In the genomic region with DNA sequence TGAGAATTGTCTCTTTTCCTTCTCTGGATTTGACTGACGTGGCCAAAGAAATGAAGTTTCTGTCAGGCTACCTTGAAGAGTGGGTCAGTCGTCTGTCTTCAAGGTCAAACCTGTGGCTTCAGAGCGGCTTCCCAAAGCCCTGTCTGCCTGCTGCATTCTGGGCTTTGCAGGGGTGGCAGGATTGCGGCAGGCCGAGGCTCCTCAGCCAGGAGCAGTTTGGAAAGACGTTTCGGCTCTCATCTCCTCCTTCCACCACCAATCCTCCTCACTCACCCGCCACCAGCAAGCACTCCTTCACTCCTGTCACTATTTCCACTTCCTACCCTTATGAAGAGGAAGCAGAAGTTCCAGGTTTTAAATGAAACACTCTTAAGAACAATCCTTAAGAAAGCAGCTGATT, we compare ENCODE assay signal across 24 cellular contexts.
"Had no signal": no experiment of that assay in that cellular context is flagged by ENCODE, and none has a peak within 500 bp of the region (broad histone marks: within the 10 kb centered on the region; RNA-seq: fewer than 3 reads in every experiment).

No MANE protein-coding gene starts in this region.

- H3K27me3 ChIP-seq: body of pancreas, gastroesophageal sphincter, hepatocyte, right lobe of liver, suprapubic skin, upper lobe of left lung had no signal

- DNase-seq: activated B cell treated with CpG ODN at 0.5 μM for 24 hours; activated CD4-positive, alpha-beta T cell treated with anti-CD3 and anti-CD28 coated beads, Interleukin-2, amount 10 ng/mL, durations not matched to agents 7 days and 5 days; activated CD8-positive, alpha-beta memory T cell treated with anti-CD3 and anti-CD28 coated beads, Interleukin-2, amount 50 U/mL, for 48 hours; activated gamma-delta T cell treated with Interleukin-2 at 50 U/mL for 16 hours; activated T-cell treated with anti-CD3 and anti-CD28 coated beads, Interleukin-2, amount 50 U/mL, for 72 hours; amniotic stem cell; body of pancreas; effector memory CD8-positive, alpha-beta T cell; left ventricle myocardium inferior; naive thymus-derived CD8-positive, alpha-beta T cell; occipital lobe; right lobe of liver; stimulated activated naive CD8-positive, alpha-beta T cell treated with anti-CD3 and anti-CD28 coated beads, Interleukin-15, Interleukin-2, amounts not matched to agents 100 U/mL and 50 U/mL, for 24 hours; T-helper 17 cell had no signal

- H3K27ac Mint-ChIP-seq: activated B cell treated with CpG ODN at 0.5 μM for 24 hours; activated CD4-positive, alpha-beta T cell treated with anti-CD3 and anti-CD28 coated beads, Interleukin-2, amount 10 ng/mL, durations not matched to agents 7 days and 5 days; activated naive CD8-positive, alpha-beta T cell; activated T-cell treated with anti-CD3 and anti-CD28 coated beads, Interleukin-2, amount 50 U/mL, for 72 hours; dendritic cell treated with granulocyte-macrophage colony-stimulating factor and Interleukin-4, amounts not matched to agents 40 ng/mL and 50 ng/mL, for 4 days; effector memory CD8-positive, alpha-beta T cell; memory B cell; naive thymus-derived CD8-positive, alpha-beta T cell; T-helper 17 cell had no signal

- H3K4me3 Mint-ChIP-seq: activated B cell treated with CpG ODN at 0.5 μM for 24 hours; activated CD4-positive, alpha-beta T cell treated with anti-CD3 and anti-CD28 coated beads, Interleukin-2, amount 10 ng/mL, durations not matched to agents 7 days and 5 days; activated naive CD8-positive, alpha-beta T cell; activated T-cell treated with anti-CD3 and anti-CD28 coated beads, Interleukin-2, amount 50 U/mL, for 72 hours; central memory CD8-positive, alpha-beta T cell; dendritic cell treated with granulocyte-macrophage colony-stimulating factor and Interleukin-4, amounts not matched to agents 40 ng/mL and 50 ng/mL, for 4 days; effector memory CD8-positive, alpha-beta T cell; memory B cell; naive thymus-derived CD8-positive, alpha-beta T cell; T-helper 17 cell had no signal

- H3K9me3 Mint-ChIP-seq: activated CD4-positive, alpha-beta T cell treated with anti-CD3 and anti-CD28 coated beads, Interleukin-2, amount 10 ng/mL, durations not matched to agents 7 days and 5 days had no signal

- H3K27ac ChIP-seq: body of pancreas, epithelial cell of prostate, gastroesophageal sphincter, hepatocyte, left ventricle myocardium inferior, prostate gland, right lobe of liver, suprapubic skin, upper lobe of left lung had no signal

- H3K4me1 Mint-ChIP-seq: activated CD4-positive, alpha-beta T cell treated with anti-CD3 and anti-CD28 coated beads, Interleukin-2, amount 10 ng/mL, durations not matched to agents 7 days and 5 days; central memory CD8-positive, alpha-beta T cell; T-helper 17 cell had no signal

- H3K36me3 Mint-ChIP-seq: activated naive CD8-positive, alpha-beta T cell; memory B cell; naive thymus-derived CD8-positive, alpha-beta T cell had no signal

- H3K4me3 ChIP-seq: body of pancreas, gastroesophageal sphincter, hepatocyte, left ventricle myocardium inferior, prostate gland, right lobe of liver, suprapubic skin, upper lobe of left lung had no signal

- H3K27me3 Mint-ChIP-seq: activated B cell treated with CpG ODN at 0.5 μM for 24 hours; activated CD4-positive, alpha-beta T cell treated with anti-CD3 and anti-CD28 coated beads, Interleukin-2, amount 10 ng/mL, durations not matched to agents 7 days and 5 days; activated naive CD8-positive, alpha-beta T cell; central memory CD8-positive, alpha-beta T cell; dendritic cell treated with granulocyte-macrophage colony-stimulating factor and Interleukin-4, amounts not matched to agents 40 ng/mL and 50 ng/mL, for 4 days; effector memory CD8-positive, alpha-beta T cell; T-helper 17 cell had no signal
